In genomic region chr6:145809211-145809610, GRCh38 we compare ENCODE assay signal across 10 cellular contexts. TPM values are rescaled to one million over a fixed set of nuclear protein-coding genes. Genes with fewer than 3 reads are reported as not detected.
DNase-seq lines count a peak whose midpoint lies in the region; ATAC-seq and TF ChIP-seq lines count a peak whose summit lies in the region.
"Had no signal": no experiment of that assay in that cellular context is flagged by ENCODE, and none has a peak within 500 bp of the region (broad histone marks: within the 10 kb centered on the region; RNA-seq: fewer than 3 reads in every experiment).

No MANE protein-coding gene starts in this region.

- peaks cover 100% of the 10 kb centered on the region for H3K79me2 ChIP-seq in Karpas-422 (ENCODE audit: low read length)

- no peaks in the 10 kb centered on the region for H3K9me3 Mint-ChIP-seq in stimulated activated memory B cell treated with anti-CD40 and anti-IgM and Interleukin-4, amounts not matched to agents 10 μg/mL and 1 μg/mL and 100 μg/mL, for 72 hours
- H3K9me3 Mint-ChIP-seq: immature natural killer cell had no signal

- no peaks in the 10 kb centered on the region for H3K9me2 ChIP-seq in Karpas-422 (replicated peaks; ENCODE audit: insufficient read depth, low read length)

- H3K36me3 Mint-ChIP-seq in stimulated activated memory B cell treated with anti-CD40 and anti-IgM and Interleukin-4, amounts not matched to agents 10 μg/mL and 1 μg/mL and 100 μg/mL, for 72 hours, result peaks cover 30% of the 10 kb centered on the region

- H3K4me1 ChIP-seq in Karpas-422 (ENCODE audit: low read length) (peaks cover 53% of the 10 kb centered on the region), body of pancreas (peaks cover 28% of the 10 kb centered on the region)

- no peak overlapping the region for H3K4me3 Mint-ChIP-seq in stimulated activated memory B cell treated with anti-CD40 and anti-IgM and Interleukin-4, amounts not matched to agents 10 μg/mL and 1 μg/mL and 100 μg/mL, for 72 hours
- H3K4me3 Mint-ChIP-seq: immature natural killer cell had no signal

- no peak for TF ChIP-seq POLR2A in body of pancreas (IDR thresholded peaks at IDR 0.05)

- H3K27ac ChIP-seq in Karpas-422 (ENCODE audit: low read length), result peak overlapping the region; percentile 80
- no peak overlapping the region for H3K27ac ChIP-seq in body of pancreas

- peaks cover 41% of the 10 kb centered on the region for H3K4me1 Mint-ChIP-seq in stimulated activated memory B cell treated with anti-CD40 and anti-IgM and Interleukin-4, amounts not matched to agents 10 μg/mL and 1 μg/mL and 100 μg/mL, for 72 hours

- H3K9me3 ChIP-seq in Karpas-422 (ENCODE audit: low read length) (no peaks in the 10 kb centered on the region), body of pancreas (no peaks in the 10 kb centered on the region)

- peak overlapping the region; percentile 33 for H3K4me2 ChIP-seq in Karpas-422 (ENCODE audit: low read depth, low read length, poor library complexity, severe bottlenecking)

- H3K36me3 ChIP-seq in Karpas-422 (ENCODE audit: insufficient read depth, low read length), result peaks cover 56% of the 10 kb centered on the region
- no peaks in the 10 kb centered on the region for H3K36me3 ChIP-seq in body of pancreas (replicated peaks in 1 of 2; ENCODE audit: insufficient read depth in 1 of 2, low read depth in 2 of 2)

- peak; percentile 91 for ATAC-seq in GM19324 (IDR thresholded peaks at IDR 0.05; ENCODE audit: low FRiP score, unreplicated experiment)
- ATAC-seq in HG02798 (IDR thresholded peaks at IDR 0.05; ENCODE audit: poor library complexity, unreplicated experiment), result peak; percentile 80
- ATAC-seq in stimulated activated memory B cell treated with anti-CD40 and anti-IgM and Interleukin-4, amounts not matched to agents 10 μg/mL and 1 μg/mL and 100 μg/mL, for 72 hours, result peak; percentile 54
- no peak for ATAC-seq in body of pancreas
- ATAC-seq: sciatic nerve had no signal

- H3K27me3 ChIP-seq in Karpas-422 (ENCODE audit: low read length) (no peaks in the 10 kb centered on the region), body of pancreas (no peaks in the 10 kb centered on the region)

- H3K27me3 Mint-ChIP-seq in stimulated activated memory B cell treated with anti-CD40 and anti-IgM and Interleukin-4, amounts not matched to agents 10 μg/mL and 1 μg/mL and 100 μg/mL, for 72 hours, result no peaks in the 10 kb centered on the region

- H2AFZ ChIP-seq in Karpas-422 (ENCODE audit: low read length), result no peak overlapping the region

- DNase-seq in Karpas-422, result peak; percentile 54
- no peak for DNase-seq in body of pancreas
- no peak for DNase-seq in activated T-cell treated with anti-CD3 and anti-CD28 coated beads, Interleukin-2, amount 50 U/mL, for 1 hour
- DNase-seq in NCI-H2029 treated with DMSO at 0.1 percent for 48 hours (lab: John Stamatoyannopoulos, UW), result no peak
- DNase-seq: immature natural killer cell, MV-4-11 had no signal

- H4K20me1 ChIP-seq in Karpas-422 (ENCODE audit: insufficient read depth, low read depth, low read length), result no peaks in the 10 kb centered on the region

- no peak for TF ChIP-seq CTCF in body of pancreas (IDR thresholded peaks at IDR 0.05)

- H3K9ac ChIP-seq in Karpas-422 (ENCODE audit: low read length), result no peak overlapping the region

- H3K4me3 ChIP-seq in Karpas-422 (ENCODE audit: low read length) (no peak overlapping the region), body of pancreas (no peak overlapping the region)

- H3K27ac Mint-ChIP-seq in stimulated activated memory B cell treated with anti-CD40 and anti-IgM and Interleukin-4, amounts not matched to agents 10 μg/mL and 1 μg/mL and 100 μg/mL, for 72 hours, result peak overlapping the region; percentile 51
- H3K27ac Mint-ChIP-seq: immature natural killer cell had no signal

- intact Hi-C loops in body of pancreas (cut with DNase I), result no loop called here

RNA-seq across cellular contexts. Expression of gene FBXO30, which starts 5.4 kb away (rescaled TPM):
- 14.2 and 30.6 TPM in 2 replicates for total RNA-seq in Karpas-422 (2014; rRNA removed; shearing (Covaris generic); ENCODE audit: low replicate concordance)
- 1 to 10 TPM; 2.0 to 5.4 TPM for total RNA-seq in body of pancreas
